15 cellular contexts compared by ENCODE assay signal in genomic region chr17:55693244-55694216, GRCh38. TPM values are rescaled to one million over a fixed set of nuclear protein-coding genes. Genes with fewer than 3 reads are reported as not detected.
A peak's percentile ranks its signal among the peaks of the same experiment; 100 is the strongest.
DNase-seq lines count a peak whose midpoint lies in the region; ATAC-seq, FAIRE-seq and TF ChIP-seq lines count a peak whose summit lies in the region.
"Had no signal": no experiment of that assay in that cellular context is flagged by ENCODE, and none has a peak within 500 bp of the region (broad histone marks: within the 10 kb centered on the region; RNA-seq: fewer than 3 reads in every experiment).

No MANE protein-coding gene starts in this region.

- no peaks in the 10 kb centered on the region for H3K27me3 Mint-ChIP-seq in endodermal cell (ENCODE audit: insufficient read depth)

- TF ChIP-seq CTCF in endodermal cell (conservative IDR thresholded peaks at IDR 0.05) = no peak

- H3K36me3 ChIP-seq in small intestine (ENCODE audit: control insufficient read depth in 2 of 2, insufficient read depth in 2 of 2, low read length in 2 of 2) (no peaks in the 10 kb centered on the region), endodermal cell (ENCODE audit: control insufficient read depth, insufficient read depth, low read length) (no peaks in the 10 kb centered on the region)

- no peak overlapping the region for H3K9ac ChIP-seq in endodermal cell (ENCODE audit: extremely low read depth, low read length, poor library complexity, severe bottlenecking)

- H3K27me3 ChIP-seq in small intestine (ENCODE audit: control insufficient read depth in 2 of 2, insufficient read depth in 2 of 2, low read length in 2 of 2) (no peaks in the 10 kb centered on the region), endodermal cell (ENCODE audit: control insufficient read depth, insufficient read depth, low read length, poor library complexity, severe bottlenecking) (no peaks in the 10 kb centered on the region)
- H3K27me3 ChIP-seq: testis had no signal

- no peak for FAIRE-seq in small intestine (lab: Jason Lieb, UNC)
- FAIRE-seq: D721Med, GM12891 had no signal

- H3K9me3 Mint-ChIP-seq in endodermal cell = peaks cover 3% of the 10 kb centered on the region
- H3K9me3 Mint-ChIP-seq: T-helper 2 cell treated with Interferon-gamma antibody and Interleukin-4, amounts not matched to agents 5 μg/mL and 100 μg/mL, for 36 hours had no signal

- H3K36me3 Mint-ChIP-seq in endodermal cell (ENCODE audit: low read depth) = no peaks in the 10 kb centered on the region

- ATAC-seq in SK-N-SH treated with all-trans-retinoic acid at 6 μM for 48 hours = peak; percentile 62; the same call in 2 of the 3 replicates
- ATAC-seq in left ventricle myocardium superior = peak; percentile 70

- H3K4me3 Mint-ChIP-seq in endodermal cell = no peak overlapping the region
- H3K4me3 Mint-ChIP-seq: T-helper 2 cell treated with Interferon-gamma antibody and Interleukin-4, amounts not matched to agents 5 μg/mL and 100 μg/mL, for 36 hours had no signal

- no peak overlapping the region for H3K4me3 ChIP-seq in small intestine (ENCODE audit: low read depth in 1 of 2, low read length in 2 of 2)
- H3K4me3 ChIP-seq in endodermal cell (ENCODE audit: low read length) = no peak overlapping the region
- H3K4me3 ChIP-seq: testis had no signal

- intact Hi-C loops in left ventricle myocardium superior (cut with micrococcal nuclease) = no loop called here

- no peaks in the 10 kb centered on the region for H3K4me1 ChIP-seq in small intestine (ENCODE audit: control insufficient read depth in 2 of 2, insufficient read depth in 1 of 2, low read depth in 1 of 2, low read length in 1 of 2)
- peaks cover 8% of the 10 kb centered on the region for H3K4me1 ChIP-seq in endodermal cell (ENCODE audit: control insufficient read depth, insufficient read depth, low read length)
- H3K4me1 ChIP-seq: testis had no signal

- peak overlapping the region in 1 of 2 donors; percentile 50 for H3K27ac ChIP-seq in small intestine (ENCODE audit: low read depth in 1 of 2, low read length in 1 of 2)
- no peak overlapping the region for H3K27ac ChIP-seq in endodermal cell (ENCODE audit: low read depth, low read length)
- H3K27ac ChIP-seq: testis had no signal

- no peak overlapping the region for H3K27ac Mint-ChIP-seq in endodermal cell
- H3K27ac Mint-ChIP-seq: T-helper 2 cell treated with Interferon-gamma antibody and Interleukin-4, amounts not matched to agents 5 μg/mL and 100 μg/mL, for 36 hours had no signal

- H3K4me1 Mint-ChIP-seq in endodermal cell = peaks cover 5% of the 10 kb centered on the region

- WGBS in small intestine, 3 donors = 54 to 72% (median 70%) methylated on average over 5 of the region's 5 CpGs
- 83 to 98% methylated on average over 4 to 5 of the region's 5 CpGs for WGBS in endodermal cell (ENCODE audit: insufficient coverage in 1 of 2, insufficient read length in 1 of 2), 2 experiments

- H3K9me3 ChIP-seq in small intestine (ENCODE audit: control insufficient read depth, low read depth) = no peaks in the 10 kb centered on the region
- peaks cover 7% of the 10 kb centered on the region for H3K9me3 ChIP-seq in endodermal cell (ENCODE audit: control insufficient read depth, low read length)
- H3K9me3 ChIP-seq: testis had no signal

- peak; percentile 19 for DNase-seq in EH (ENCODE audit: low read depth)
- DNase-seq in left ventricle myocardium superior = peak; percentile 31
- DNase-seq in small intestine = peak; percentile 5
- DNase-seq in endodermal cell = no peak
- no peak for DNase-seq in activated naive CD4-positive, alpha-beta T cell (lab: John Stamatoyannopoulos, UW)
- DNase-seq in OCI-M2 (lab: John Stamatoyannopoulos, UW; ENCODE audit: unreplicated experiment) = no peak
- DNase-seq in NAMALWA (ENCODE audit: low spot score) = no peak
- DNase-seq: activated CD8-positive, alpha-beta memory T cell treated with anti-CD3 and anti-CD28 coated beads for 24 hours; NCI-H187; stimulated activated CD4-positive, alpha-beta T cell treated with anti-CD3 and anti-CD28 coated beads, Interleukin-4, amount 100 ng/mL, for 24 hours; testis had no signal

TF ChIP-seq in SK-N-SH treated with all-trans-retinoic acid at 6 μM for 48 hours, 23 proteins besides CTCF, POLR2A, EP300 and RAD21 (continues in another document):
- TF ChIP-seq CSDC2 (CRISPR knock-in tag; IDR thresholded peaks at IDR 0.05) (no peak), TCF4 (CRISPR knock-in tag; IDR thresholded peaks at IDR 0.05; ENCODE audit: borderline replicate concordance) (peak; percentile 98), GLIS3 (CRISPR knock-in tag; IDR thresholded peaks at IDR 0.05) (0 out of 2 replicates have a peak, but pooled peaks have one; percentile 12), ZNF70 (CRISPR knock-in tag; IDR thresholded peaks at IDR 0.05) (peak; percentile 51; the same call in 1 of the 2 replicates), ISL1 (CRISPR knock-in tag; IDR thresholded peaks at IDR 0.05) (peak; percentile 23; the same call in 1 of the 2 replicates), CSRNP3 (CRISPR knock-in tag; IDR thresholded peaks at IDR 0.05) (peak; percentile 78; the same call in 1 of the 2 replicates)
- TF ChIP-seq, protein P1, sequence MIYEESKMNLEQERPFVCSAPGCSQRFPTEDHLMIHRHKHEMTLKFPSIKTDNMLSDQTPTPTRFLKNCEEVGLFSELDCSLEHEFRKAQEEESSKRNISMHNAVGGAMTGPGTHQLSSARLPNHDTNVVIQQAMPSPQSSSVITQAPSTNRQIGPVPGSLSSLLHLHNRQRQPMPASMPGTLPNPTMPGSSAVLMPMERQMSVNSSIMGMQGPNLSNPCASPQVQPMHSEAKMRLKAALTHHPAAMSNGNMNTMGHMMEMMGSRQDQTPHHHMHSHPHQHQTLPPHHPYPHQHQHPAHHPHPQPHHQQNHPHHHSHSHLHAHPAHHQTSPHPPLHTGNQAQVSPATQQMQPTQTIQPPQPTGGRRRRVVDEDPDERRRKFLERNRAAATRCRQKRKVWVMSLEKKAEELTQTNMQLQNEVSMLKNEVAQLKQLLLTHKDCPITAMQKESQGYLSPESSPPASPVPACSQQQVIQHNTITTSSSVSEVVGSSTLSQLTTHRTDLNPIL (CRISPR knock-in tag; IDR thresholded peaks at IDR 0.05; ENCODE audit: low read depth) = no peak
- TF ChIP-seq, protein P2, sequence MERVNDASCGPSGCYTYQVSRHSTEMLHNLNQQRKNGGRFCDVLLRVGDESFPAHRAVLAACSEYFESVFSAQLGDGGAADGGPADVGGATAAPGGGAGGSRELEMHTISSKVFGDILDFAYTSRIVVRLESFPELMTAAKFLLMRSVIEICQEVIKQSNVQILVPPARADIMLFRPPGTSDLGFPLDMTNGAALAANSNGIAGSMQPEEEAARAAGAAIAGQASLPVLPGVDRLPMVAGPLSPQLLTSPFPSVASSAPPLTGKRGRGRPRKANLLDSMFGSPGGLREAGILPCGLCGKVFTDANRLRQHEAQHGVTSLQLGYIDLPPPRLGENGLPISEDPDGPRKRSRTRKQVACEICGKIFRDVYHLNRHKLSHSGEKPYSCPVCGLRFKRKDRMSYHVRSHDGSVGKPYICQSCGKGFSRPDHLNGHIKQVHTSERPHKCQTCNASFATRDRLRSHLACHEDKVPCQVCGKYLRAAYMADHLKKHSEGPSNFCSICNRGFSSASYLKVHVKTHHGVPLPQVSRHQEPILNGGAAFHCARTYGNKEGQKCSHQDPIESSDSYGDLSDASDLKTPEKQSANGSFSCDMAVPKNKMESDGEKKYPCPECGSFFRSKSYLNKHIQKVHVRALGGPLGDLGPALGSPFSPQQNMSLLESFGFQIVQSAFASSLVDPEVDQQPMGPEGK (CRISPR knock-in tag; IDR thresholded peaks at IDR 0.05; ENCODE audit: borderline replicate concordance) = no peak
- TF ChIP-seq, protein P3, sequence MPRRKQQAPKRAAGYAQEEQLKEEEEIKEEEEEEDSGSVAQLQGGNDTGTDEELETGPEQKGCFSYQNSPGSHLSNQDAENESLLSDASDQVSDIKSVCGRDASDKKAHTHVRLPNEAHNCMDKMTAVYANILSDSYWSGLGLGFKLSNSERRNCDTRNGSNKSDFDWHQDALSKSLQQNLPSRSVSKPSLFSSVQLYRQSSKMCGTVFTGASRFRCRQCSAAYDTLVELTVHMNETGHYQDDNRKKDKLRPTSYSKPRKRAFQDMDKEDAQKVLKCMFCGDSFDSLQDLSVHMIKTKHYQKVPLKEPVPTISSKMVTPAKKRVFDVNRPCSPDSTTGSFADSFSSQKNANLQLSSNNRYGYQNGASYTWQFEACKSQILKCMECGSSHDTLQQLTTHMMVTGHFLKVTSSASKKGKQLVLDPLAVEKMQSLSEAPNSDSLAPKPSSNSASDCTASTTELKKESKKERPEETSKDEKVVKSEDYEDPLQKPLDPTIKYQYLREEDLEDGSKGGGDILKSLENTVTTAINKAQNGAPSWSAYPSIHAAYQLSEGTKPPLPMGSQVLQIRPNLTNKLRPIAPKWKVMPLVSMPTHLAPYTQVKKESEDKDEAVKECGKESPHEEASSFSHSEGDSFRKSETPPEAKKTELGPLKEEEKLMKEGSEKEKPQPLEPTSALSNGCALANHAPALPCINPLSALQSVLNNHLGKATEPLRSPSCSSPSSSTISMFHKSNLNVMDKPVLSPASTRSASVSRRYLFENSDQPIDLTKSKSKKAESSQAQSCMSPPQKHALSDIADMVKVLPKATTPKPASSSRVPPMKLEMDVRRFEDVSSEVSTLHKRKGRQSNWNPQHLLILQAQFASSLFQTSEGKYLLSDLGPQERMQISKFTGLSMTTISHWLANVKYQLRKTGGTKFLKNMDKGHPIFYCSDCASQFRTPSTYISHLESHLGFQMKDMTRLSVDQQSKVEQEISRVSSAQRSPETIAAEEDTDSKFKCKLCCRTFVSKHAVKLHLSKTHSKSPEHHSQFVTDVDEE (CRISPR knock-in tag; IDR thresholded peaks at IDR 0.05) = peak; percentile 93; the same call in 1 of the 2 replicates

RNA-seq across cellular contexts. Expression of gene TMEM100, which starts 29.1 kb away (rescaled TPM):
- total RNA-seq in left ventricle myocardium superior = 10.9 TPM
- polyA plus RNA-seq in small intestine = 10 to 100 TPM in 1 of 3 donors, 1 to 10 TPM in 1, under 1 TPM in 1; 0.45 to 24.0 (median 4.1) TPM
- 1 to 10 TPM in 1 of 2 donors, under 1 TPM in 1; 0.71 to 4.3 TPM for total RNA-seq in endodermal cell
- polyA plus RNA-seq in endodermal cell (2013, experiment 1 of 2) = 7.9 TPM
- 9.2 TPM for polyA plus RNA-seq in endodermal cell (2013, experiment 2 of 2)

RNA-seq across cellular contexts. Expression of gene PCTP, which starts 57.3 kb away (rescaled TPM):
- total RNA-seq in left ventricle myocardium superior (22.2 TPM), endodermal cell (10 to 100 TPM; 29.0 to 47.2 TPM)
- polyA plus RNA-seq in small intestine = 10 to 100 TPM; 22.4 to 33.5 (median 27.1) TPM
- polyA plus RNA-seq in endodermal cell (2013, experiment 1 of 2) = 25.4 TPM
- polyA plus RNA-seq in endodermal cell (2013, experiment 2 of 2) = 27.3 TPM

Comparison
In these comparisons a context has a peak if more than half of its experiments do, and no peak if none do; other contexts are left out.
1. DNase-seq: peak in EH (single experiment), left ventricle myocardium superior (single experiment) and small intestine (single experiment); none in endodermal cell (single experiment), activated naive CD4-positive, alpha-beta T cell (0 of 4), OCI-M2 (single experiment) and NAMALWA (single experiment).